Comparison of ENCODE assay signal across 8 cellular contexts in the genomic region with DNA sequence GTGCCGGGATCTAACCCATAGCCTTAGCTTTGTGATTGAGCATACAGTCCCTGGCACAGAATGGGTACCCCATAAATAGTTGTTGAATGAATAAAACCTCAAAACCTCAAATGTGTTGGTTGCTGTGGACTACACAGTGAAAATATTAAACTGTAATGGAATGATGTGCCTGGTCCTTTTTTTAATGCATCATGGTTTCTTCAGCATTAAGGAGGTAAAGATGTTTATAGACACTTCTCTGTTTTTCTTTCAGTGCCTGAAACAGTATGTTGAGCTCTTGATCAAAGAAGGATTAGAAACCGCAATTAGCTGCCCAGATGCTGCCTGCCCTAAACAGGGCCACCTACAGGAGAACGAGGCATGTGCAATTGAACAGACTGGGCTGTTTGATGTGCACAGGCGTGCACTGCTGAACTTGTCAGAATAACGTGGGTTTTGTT.
DNase-seq lines count a peak whose midpoint lies in the region; ATAC-seq, FAIRE-seq and TF ChIP-seq lines count a peak whose summit lies in the region.

No MANE protein-coding gene starts in this region.

- no peak for TF ChIP-seq CTCF in MCF 10A (IDR thresholded peaks at IDR 0.05; ENCODE audit: unreplicated experiment)
- no peak for TF ChIP-seq CTCF in breast epithelium (IDR thresholded peaks at IDR 0.05)
- TF ChIP-seq CTCF in endothelial cell of umbilical vein (IDR thresholded peaks at IDR 0.05; ENCODE audit: extremely low read depth in 1 of 2, insufficient read depth in 1 of 2, low read depth in 1 of 2, low read length in 2 of 2) = peak; percentile 21 to 54
- peak; percentile 94 for TF ChIP-seq CTCF in retinal pigment epithelial cell (conservative IDR thresholded peaks at IDR 0.05; ENCODE audit: low read depth, low read length)

- peaks cover 35% of the 10 kb centered on the region for H3K27me3 Mint-ChIP-seq in MCF 10A (ENCODE audit: insufficient read depth, unreplicated experiment)

- H3K4me1 Mint-ChIP-seq in MCF 10A (ENCODE audit: insufficient read depth, unreplicated experiment) = peaks cover 14% of the 10 kb centered on the region

- no peaks in the 10 kb centered on the region for H3K27me3 ChIP-seq in breast epithelium
- no peaks in the 10 kb centered on the region for H3K27me3 ChIP-seq in endothelial cell of umbilical vein (ENCODE audit: control insufficient read depth in 2 of 2, insufficient read depth in 2 of 2, low read length in 2 of 2)

- H2AFZ ChIP-seq in endothelial cell of umbilical vein (ENCODE audit: low read depth, low read length) = no peak overlapping the region

- H3K9me3 ChIP-seq in breast epithelium = no peaks in the 10 kb centered on the region
- H3K9me3 ChIP-seq in endothelial cell of umbilical vein (replicated peaks; ENCODE audit: control insufficient read depth, insufficient read depth, low read length) = no peaks in the 10 kb centered on the region

- POLR2A ChIA-PET in MCF 10A (lab: Yijun Ruan, JAX) = interaction anchor here (0.6 kb wide), 1 partner anchor 733 kb away, joined by 3 read pairs; no protein-coding TSS in a partner anchor
- POLR2A ChIA-PET in endothelial cell of umbilical vein (lab: Charles Lee) = no interaction called here

- H3K36me3 ChIP-seq in breast epithelium (no peaks in the 10 kb centered on the region), endothelial cell of umbilical vein (ENCODE audit: control insufficient read depth in 2 of 2, extremely low read depth in 1 of 2, insufficient read depth in 2 of 2, low read length in 2 of 2) (no peaks in the 10 kb centered on the region)

- H3K9me1 ChIP-seq in endothelial cell of umbilical vein (replicated peaks; ENCODE audit: control insufficient read depth, extremely low read depth, insufficient read depth, low read length) = no peaks in the 10 kb centered on the region

- CTCF ChIA-PET in MCF 10A (lab: Yijun Ruan, JAX) (interaction anchor here (0.6 to 2.3 kb wide), 10 partner anchors 9 to 1683 kb away, joined by 3 to 7 read pairs (median 3); no protein-coding TSS in a partner anchor), endothelial cell of umbilical vein (lab: Charles Lee) (interaction anchor here (0.6 to 4.1 kb wide), 11 partner anchors 9 to 117 kb away, joined by 3 to 26 read pairs (median 4); a partner anchor contains a TSS)

- H3K79me2 ChIP-seq in endothelial cell of umbilical vein (ENCODE audit: control insufficient read depth, insufficient read depth, low read length) = no peaks in the 10 kb centered on the region

- DNase-seq in MCF 10A (ENCODE audit: unreplicated experiment) (peak; percentile 49), breast epithelium (ENCODE audit: low spot score in 2 of 2) (no peak), SW480 (ENCODE audit: low spot score) (peak; percentile 38), endothelial cell of umbilical vein (ENCODE audit: low read depth, low spot score) (no peak), retinal pigment epithelial cell (ENCODE audit: low read depth) (peak; percentile 61)
- no peak for DNase-seq in activated CD8-positive, alpha-beta memory T cell treated with anti-CD3 and anti-CD28 coated beads, Interleukin-2, amount 50 U/mL, for 48 hours
- no peak for DNase-seq in effector CD4-positive, alpha-beta T cell

- no peak overlapping the region for H3K9ac ChIP-seq in endothelial cell of umbilical vein (replicated peaks; ENCODE audit: extremely low read depth, insufficient read depth, low read length)

- no peak overlapping the region for H3K27ac ChIP-seq in breast epithelium
- no peak overlapping the region for H3K27ac ChIP-seq in endothelial cell of umbilical vein (ENCODE audit: insufficient read depth, low read depth, low read length)

- no peaks in the 10 kb centered on the region for H3K9me3 Mint-ChIP-seq in MCF 10A (ENCODE audit: unreplicated experiment)

- ATAC-seq in HG03139 (IDR thresholded peaks at IDR 0.05; ENCODE audit: unreplicated experiment) = peak; percentile 60

- BruUV-seq in MCF 10A (replicated peaks; lab: Mats Ljungman, UMichigan) (no TSS peak), endothelial cell of umbilical vein (replicated peaks; lab: Mats Ljungman, UMichigan) (no TSS peak)

- no peaks in the 10 kb centered on the region for H3K36me3 Mint-ChIP-seq in MCF 10A (ENCODE audit: insufficient read depth, unreplicated experiment)

- no peak overlapping the region for H3K4me3 Mint-ChIP-seq in MCF 10A (ENCODE audit: unreplicated experiment)

- H3K4me2 ChIP-seq in endothelial cell of umbilical vein (ENCODE audit: insufficient read depth, low read length) = no peak overlapping the region

- dilution Hi-C loops in endothelial cell of umbilical vein (cut with MboI; ENCODE audit: extremely low pct_ligation_motif_present, low sequenced_read_pairs) = no loop called here

- intact Hi-C loops in MCF 10A (cut with micrococcal nuclease) = no loop called here
- intact Hi-C loops in breast epithelium (cut with DNase I; ENCODE audit: low total_unique reads) = no loop called here
- intact Hi-C loops in endothelial cell of umbilical vein (cut with micrococcal nuclease) = loop anchor here (1.0 kb wide), 2 partner anchors 97 to 117 kb away; a partner anchor contains a TSS

- TF ChIP-seq POLR2A in breast epithelium (IDR thresholded peaks at IDR 0.05) (no peak), endothelial cell of umbilical vein (IDR thresholded peaks at IDR 0.05; ENCODE audit: low read depth, low read length) (no peak)

- H3K4me1 ChIP-seq in breast epithelium (no peaks in the 10 kb centered on the region), endothelial cell of umbilical vein (ENCODE audit: control insufficient read depth, extremely low read depth, insufficient read depth, low read length) (no peaks in the 10 kb centered on the region)

- peak; percentile 59 for FAIRE-seq in endothelial cell of umbilical vein (lab: Jason Lieb, UNC)

- no peaks in the 10 kb centered on the region for H4K20me1 ChIP-seq in endothelial cell of umbilical vein (replicated peaks; ENCODE audit: control insufficient read depth, extremely low read depth, insufficient read depth, low read length)

- H3K27ac Mint-ChIP-seq in MCF 10A (ENCODE audit: low read depth, unreplicated experiment) = no peak overlapping the region

- no peak overlapping the region for H3K4me3 ChIP-seq in breast epithelium
- H3K4me3 ChIP-seq in endothelial cell of umbilical vein (replicated peaks in 1 of 3; ENCODE audit: insufficient read depth in 1 of 3, low read depth in 1 of 3, low read length in 3 of 3) = no peak overlapping the region
- H3K4me3 ChIP-seq in retinal pigment epithelial cell (ENCODE audit: low read length) = no peak overlapping the region

TF ChIP-seq in endothelial cell of umbilical vein, 7 proteins besides CTCF, POLR2A, EP300 and RAD21:
- no peak for TF ChIP-seq EZH2 (IDR thresholded peaks at IDR 0.05; ENCODE audit: borderline replicate concordance, low read depth, low read length, severe bottlenecking)
- no peak for TF ChIP-seq GATA2 (IDR thresholded peaks at IDR 0.05; ENCODE audit: insufficient read depth, insufficient read length, low read depth, low read length)
- TF ChIP-seq POLR2AphosphoS5 (IDR thresholded peaks at IDR 0.05; ENCODE audit: insufficient read depth, low read depth, low read length) = no peak
- TF ChIP-seq MYC (IDR thresholded peaks at IDR 0.05; ENCODE audit: low read depth, low read length) = no peak
- TF ChIP-seq, protein P1, sequence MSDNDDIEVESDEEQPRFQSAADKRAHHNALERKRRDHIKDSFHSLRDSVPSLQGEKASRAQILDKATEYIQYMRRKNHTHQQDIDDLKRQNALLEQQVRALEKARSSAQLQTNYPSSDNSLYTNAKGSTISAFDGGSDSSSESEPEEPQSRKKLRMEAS (IDR thresholded peaks at IDR 0.05; ENCODE audit: insufficient read depth, insufficient read length) = no peak
- TF ChIP-seq JUN (IDR thresholded peaks at IDR 0.05; ENCODE audit: borderline replicate concordance, insufficient read depth, insufficient read length, low read depth) = no peak
- no peak for TF ChIP-seq FOS (IDR thresholded peaks at IDR 0.05; ENCODE audit: borderline replicate concordance, insufficient read depth, low read length)

Comparison
In these comparisons a context has a peak if more than half of its experiments do, and no peak if none do; other contexts are left out.
1. DNase-seq: peak in MCF 10A (single experiment), SW480 (single experiment) and retinal pigment epithelial cell (single experiment); none in breast epithelium (0 of 2), endothelial cell of umbilical vein (single experiment), activated CD8-positive, alpha-beta memory T cell treated with anti-CD3 and anti-CD28 coated beads, Interleukin-2, amount 50 U/mL, for 48 hours (single experiment) and effector CD4-positive, alpha-beta T cell (single experiment).
2. CTCF ChIP-seq: peak in endothelial cell of umbilical vein (2 of 2) and retinal pigment epithelial cell (single experiment); none in MCF 10A (single experiment) and breast epithelium (0 of 3).